ENCODE assay signal across 9 cellular contexts in the genomic region with DNA sequence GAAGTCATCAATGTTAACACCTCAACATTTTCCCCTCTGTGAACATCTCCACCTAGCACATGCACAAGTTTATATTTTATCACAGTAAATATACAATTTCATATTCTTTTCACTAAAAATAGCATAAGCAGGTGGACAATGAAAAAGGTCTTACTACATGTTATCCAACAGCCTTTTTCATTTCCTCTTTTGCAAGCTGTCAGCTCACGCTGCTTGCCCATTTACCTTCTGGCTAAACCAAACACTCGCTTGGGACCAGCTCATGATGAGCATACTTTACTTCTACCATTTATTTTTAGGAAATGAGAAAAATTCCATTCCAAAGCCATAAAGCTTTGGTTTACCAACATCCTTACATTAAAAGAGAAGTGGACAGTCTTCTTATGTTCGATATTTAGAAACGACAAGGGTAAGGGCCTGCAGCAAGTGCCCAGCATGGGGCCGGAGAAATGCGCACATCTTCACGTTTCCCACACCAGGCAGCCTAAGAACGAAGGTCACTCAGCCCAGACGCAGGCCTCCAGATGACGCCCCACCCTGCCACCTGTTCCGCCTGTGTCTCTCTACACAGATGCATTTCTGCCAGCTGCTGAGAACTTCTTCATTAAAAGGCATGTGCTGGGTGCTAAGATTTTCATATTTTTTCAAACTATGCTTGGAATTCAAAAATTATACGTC. TPM values are rescaled to one million over a fixed set of nuclear protein-coding genes. Genes with fewer than 3 reads are reported as not detected.
DNase-seq lines count a peak whose midpoint lies in the region; ATAC-seq and TF ChIP-seq lines count a peak whose summit lies in the region.
"Had no signal": no experiment of that assay in that cellular context is flagged by ENCODE, and none has a peak within 500 bp of the region (broad histone marks: within the 10 kb centered on the region; RNA-seq: fewer than 3 reads in every experiment).

No MANE protein-coding gene starts in this region.

- H3K9ac ChIP-seq in fibroblast of lung (ENCODE audit: insufficient read depth, low read length), result no peak overlapping the region

- H4K20me1 ChIP-seq in fibroblast of lung (ENCODE audit: control insufficient read depth, extremely low read depth, insufficient read depth, low read length), result no peaks in the 10 kb centered on the region

- H3K4me1 Mint-ChIP-seq in CD4-positive, alpha-beta T cell (ENCODE audit: low read depth), result peaks cover 62% of the 10 kb centered on the region

- H3K36me3 Mint-ChIP-seq in CD4-positive, alpha-beta T cell (ENCODE audit: low read depth), result peaks cover 96% of the 10 kb centered on the region

- 74 to 81% (median 80%) methylated on average over 12 of the region's 12 CpGs for WGBS in ovary, 3 donors

- peaks cover 16% of the 10 kb centered on the region for H3K36me3 ChIP-seq in fibroblast of lung (ENCODE audit: control insufficient read depth, insufficient read depth, low read length)
- no peaks in the 10 kb centered on the region for H3K36me3 ChIP-seq in ovary

- no peak overlapping the region for H3K27ac ChIP-seq in CD4-positive, alpha-beta T cell (ENCODE audit: low read depth, low read length)
- H3K27ac ChIP-seq in fibroblast of lung (ENCODE audit: insufficient read depth, low read length) (peak overlapping the region; percentile 37), ovary (no peak overlapping the region)

- CTCF ChIA-PET in CD4-positive, alpha-beta T cell (lab: Charles Lee), result no interaction called here

- TF ChIP-seq POLR2A in ovary (IDR thresholded peaks at IDR 0.05), result no peak

- no peak overlapping the region for H3K4me2 ChIP-seq in fibroblast of lung (ENCODE audit: extremely low read depth, insufficient read depth, low read length)

- no peak for TF ChIP-seq EP300 in ovary (IDR thresholded peaks at IDR 0.05)

- peak overlapping the region; percentile 65 for H3K4me3 Mint-ChIP-seq in CD4-positive, alpha-beta T cell

- peak overlapping the region; percentile 77 for H3K27ac Mint-ChIP-seq in CD4-positive, alpha-beta T cell

- intact Hi-C loops in CD4-positive, alpha-beta T cell (cut with DNase I, micrococcal nuclease), result no loop called here
- intact Hi-C loops in ovary (cut with DNase I), result no loop called here

- TF ChIP-seq CTCF in CD4-positive, alpha-beta T cell (IDR thresholded peaks at IDR 0.05), result no peak
- TF ChIP-seq CTCF in fibroblast of lung (conservative IDR thresholded peaks at IDR 0.05 in 1 of 2, IDR thresholded peaks at IDR 0.05 in 1 of 2; ENCODE audit: low read depth in 1 of 2, low read length in 2 of 2) (no peak), ovary (IDR thresholded peaks at IDR 0.05) (no peak)

- POLR2A ChIA-PET in CD4-positive, alpha-beta T cell (lab: Charles Lee), result no interaction called here

- no peaks in the 10 kb centered on the region for H3K9me3 Mint-ChIP-seq in CD4-positive, alpha-beta T cell

- H3K9me3 ChIP-seq in CD4-positive, alpha-beta T cell (ENCODE audit: control insufficient read depth, low read length), result no peaks in the 10 kb centered on the region
- H3K9me3 ChIP-seq in fibroblast of lung (ENCODE audit: control insufficient read depth, insufficient read depth, low read depth, low read length) (no peaks in the 10 kb centered on the region), ovary (no peaks in the 10 kb centered on the region)

- DNase-seq in CD4-positive, alpha-beta T cell, result no peak
- peak; percentile 71 to 86 for DNase-seq in NCI-H524 (lab: John Stamatoyannopoulos, UW)
- no peak for DNase-seq in fibroblast of lung (ENCODE audit: low read depth in 2 of 2)
- no peak for DNase-seq in NCI-H2081 (lab: John Stamatoyannopoulos, UW)
- DNase-seq in EL, result no peak
- no peak for DNase-seq in ovary
- no peak for DNase-seq in NCI-H2029 treated with DMSO at 0.1 percent for 48 hours (lab: John Stamatoyannopoulos, UW)
- DNase-seq: NK-92 treated with Interleukin-12 subunit alpha and Interleukin-12 subunit beta, amount 100 ng/mL, for 24 hours had no signal

- H2AFZ ChIP-seq in fibroblast of lung (ENCODE audit: low read length), result no peak overlapping the region

- H3K79me2 ChIP-seq in fibroblast of lung (ENCODE audit: control insufficient read depth, insufficient read depth, low read length), result no peaks in the 10 kb centered on the region

- no peak overlapping the region for H3K4me3 ChIP-seq in fibroblast of lung (replicated peaks in 1 of 4; ENCODE audit: control extremely low read depth in 1 of 4, insufficient read depth in 1 of 4, low read depth in 3 of 4, low read length in 4 of 4)
- H3K4me3 ChIP-seq in ovary, result no peak overlapping the region

- no peaks in the 10 kb centered on the region for H3K27me3 ChIP-seq in CD4-positive, alpha-beta T cell (ENCODE audit: control insufficient read depth, insufficient read depth, low read length)
- H3K27me3 ChIP-seq in fibroblast of lung (ENCODE audit: control insufficient read depth, insufficient read depth, low read length), result no peaks in the 10 kb centered on the region
- no peaks in the 10 kb centered on the region for H3K27me3 ChIP-seq in ovary

- peaks cover 33% of the 10 kb centered on the region for H3K4me1 ChIP-seq in fibroblast of lung (ENCODE audit: control insufficient read depth, extremely low read depth, insufficient read depth, low read length)
- H3K4me1 ChIP-seq in ovary (ENCODE audit: insufficient read depth), result peaks cover 2% of the 10 kb centered on the region

- H3K27me3 Mint-ChIP-seq in CD4-positive, alpha-beta T cell, result no peaks in the 10 kb centered on the region

- ATAC-seq in CD4-positive, alpha-beta T cell (ENCODE audit: poor library complexity), result no peak
- ATAC-seq in GM21381 (IDR thresholded peaks at IDR 0.05; ENCODE audit: unreplicated experiment), result peak; percentile 41

RNA-seq across cellular contexts. Expression of a gene that starts 13.9 kb away (rescaled TPM):
- 10 to 100 TPM; 76.3 to 79.7 TPM for total RNA-seq in CD4-positive, alpha-beta T cell
- total RNA-seq in fibroblast of lung, result 19.3 and 24.9 TPM in 2 replicates
- 17.5 and 19.8 TPM in 2 replicates for polyA plus RNA-seq in fibroblast of lung
- polyA plus RNA-seq in fibroblast of lung (2012), result 14.9 and 19.2 TPM in 2 replicates
- polyA minus RNA-seq in fibroblast of lung (ENCODE audit: low replicate concordance), result 10.9 and 16.5 TPM in 2 replicates
- total RNA-seq in ovary, result 10 to 100 TPM in 6 of 7 donors, 1 to 10 TPM in 1; 8.0 to 40.3 (median 24.7) TPM
- polyA plus RNA-seq in ovary, result 10 to 100 TPM; 18.0 to 18.3 TPM

Comparison
In these comparisons a context has a peak if more than half of its experiments do, and no peak if none do; other contexts are left out.
1. DNase-seq: peak in NCI-H524 (2 of 2); none in CD4-positive, alpha-beta T cell (0 of 10), fibroblast of lung (0 of 2), NCI-H2081 (0 of 2), EL (single experiment), ovary (0 of 5) and NCI-H2029 treated with DMSO at 0.1 percent for 48 hours (single experiment).